Comparison of ENCODE assay signal across 27 cellular contexts in the genomic region with DNA sequence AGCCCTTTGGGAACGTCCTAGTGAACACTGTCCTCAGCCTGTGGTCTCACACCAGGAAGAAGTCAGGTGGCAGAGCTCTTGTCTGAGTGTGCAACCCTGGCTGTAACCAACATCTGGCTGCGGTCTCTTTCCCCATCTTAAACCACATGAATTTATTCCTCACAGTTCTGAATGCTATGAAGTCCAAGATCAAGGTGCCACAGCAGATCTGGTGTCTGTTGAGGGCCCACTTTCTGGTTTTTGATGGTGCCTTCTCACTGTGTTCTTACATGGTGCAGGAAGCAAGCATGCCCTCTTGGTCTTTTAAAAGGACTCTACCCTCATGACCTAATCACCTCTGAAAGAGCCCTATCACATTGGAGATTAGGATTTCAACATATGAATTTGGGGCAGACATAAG. TPM values are rescaled to one million over a fixed set of nuclear protein-coding genes. Genes with fewer than 3 reads are reported as not detected.
DNase-seq lines count a peak whose midpoint lies in the region; ATAC-seq, FAIRE-seq and TF ChIP-seq lines count a peak whose summit lies in the region.
"Had no signal": no experiment of that assay in that cellular context is flagged by ENCODE, and none has a peak within 500 bp of the region (broad histone marks: within the 10 kb centered on the region; RNA-seq: fewer than 3 reads in every experiment).

No MANE protein-coding gene starts in this region.

- no peaks in the 10 kb centered on the region for H3K9me2 ChIP-seq in GM23248 (ENCODE audit: insufficient read depth)

- H3K36me3 Mint-ChIP-seq in activated naive CD4-positive, alpha-beta T cell treated with anti-CD3 and anti-CD28 coated beads, Interleukin-2, amount 50 U/mL, for 24 hours = no peaks in the 10 kb centered on the region
- H3K36me3 Mint-ChIP-seq in activated naive CD4-positive, alpha-beta T cell treated with anti-CD3 and anti-CD28 coated beads for 36 hours (ENCODE audit: low read depth) = no peaks in the 10 kb centered on the region
- no peaks in the 10 kb centered on the region for H3K36me3 Mint-ChIP-seq in activated CD8-positive, alpha-beta T cell treated with anti-CD3 and anti-CD28 coated beads for 36 hours (ENCODE audit: low read depth)

- peak; percentile 17 for ATAC-seq in activated CD8-positive, alpha-beta T cell treated with anti-CD3 and anti-CD28 coated beads for 36 hours
- ATAC-seq in upper lobe of right lung = peak; percentile 13
- ATAC-seq: A549; stimulated activated naive B cell treated with anti-CD40 and anti-IgM and Interleukin-4, amounts not matched to agents 10 μg/mL and 1 μg/mL and 100 μg/mL, for 72 hours had no signal

- H3K9me3 ChIP-seq in upper lobe of right lung = no peaks in the 10 kb centered on the region
- H3K9me3 ChIP-seq in GM23248 (ENCODE audit: low read depth) = no peaks in the 10 kb centered on the region
- H3K9me3 ChIP-seq: A549, thyroid gland had no signal

- WGBS in GM23248 (ENCODE audit: low coverage in 1 of 2, low lambda C conversion rate in 2 of 2, missing lambda C conversion rate in 2 of 2), 2 experiments = 76 to 90% methylated on average over 2 of the region's 2 CpGs

- peaks cover 11% of the 10 kb centered on the region for H3K4me1 Mint-ChIP-seq in activated naive CD4-positive, alpha-beta T cell treated with anti-CD3 and anti-CD28 coated beads, Interleukin-2, amount 50 U/mL, for 24 hours
- no peaks in the 10 kb centered on the region for H3K4me1 Mint-ChIP-seq in activated naive CD4-positive, alpha-beta T cell treated with anti-CD3 and anti-CD28 coated beads for 36 hours (ENCODE audit: low read depth)
- H3K4me1 Mint-ChIP-seq in activated CD8-positive, alpha-beta T cell treated with anti-CD3 and anti-CD28 coated beads for 36 hours (ENCODE audit: low read depth) = peaks cover 12% of the 10 kb centered on the region

- no peaks in the 10 kb centered on the region for H4K20me1 ChIP-seq in GM23248 (ENCODE audit: insufficient read depth)

- no peaks in the 10 kb centered on the region for H3K36me3 ChIP-seq in upper lobe of right lung
- no peaks in the 10 kb centered on the region for H3K36me3 ChIP-seq in GM23248 (ENCODE audit: low read depth)
- H3K36me3 ChIP-seq: thyroid gland had no signal

- H3K4me2 ChIP-seq in GM23248 (ENCODE audit: unreplicated experiment) = no peak overlapping the region
- H3K4me2 ChIP-seq: A549 had no signal

- no peak overlapping the region for H3K4me3 Mint-ChIP-seq in activated naive CD4-positive, alpha-beta T cell treated with anti-CD3 and anti-CD28 coated beads, Interleukin-2, amount 50 U/mL, for 24 hours
- H3K4me3 Mint-ChIP-seq in activated naive CD4-positive, alpha-beta T cell treated with anti-CD3 and anti-CD28 coated beads for 36 hours = no peak overlapping the region
- no peak overlapping the region for H3K4me3 Mint-ChIP-seq in activated CD8-positive, alpha-beta T cell treated with anti-CD3 and anti-CD28 coated beads for 36 hours
- H3K4me3 Mint-ChIP-seq: stimulated activated naive B cell treated with anti-CD40 and anti-IgM and Interleukin-4, amounts not matched to agents 10 μg/mL and 1 μg/mL and 100 μg/mL, for 72 hours had no signal

- peaks cover 17% of the 10 kb centered on the region for H3K27me3 ChIP-seq in upper lobe of right lung
- H3K27me3 ChIP-seq in GM23248 (replicated peaks; ENCODE audit: insufficient read depth) = peaks cover 17% of the 10 kb centered on the region
- H3K27me3 ChIP-seq: thyroid gland had no signal

- TF ChIP-seq CTCF in activated CD8-positive, alpha-beta T cell treated with anti-CD3 and anti-CD28 coated beads for 36 hours (IDR thresholded peaks at IDR 0.05) = no peak
- no peak for TF ChIP-seq CTCF in upper lobe of right lung (IDR thresholded peaks at IDR 0.05)

- FAIRE-seq in urothelium cell line (lab: Jason Lieb, UNC) = no peak
- FAIRE-seq: A549, bronchial epithelial cell, endometrium, H54, kidney had no signal

- H3K4me3 ChIP-seq in upper lobe of right lung = no peak overlapping the region
- no peak overlapping the region for H3K4me3 ChIP-seq in GM23248
- H3K4me3 ChIP-seq: A549, coronary artery, lung, skin epidermis, thyroid gland had no signal

- CTCF ChIA-PET in activated naive CD4-positive, alpha-beta T cell treated with anti-CD3 and anti-CD28 coated beads for 36 hours (lab: Charles Lee) = interaction anchor here (0.6 kb wide), 2 partner anchors 32 to 47 kb away, joined by 3 to 6 read pairs; no protein-coding TSS in a partner anchor
- CTCF ChIA-PET in activated CD8-positive, alpha-beta T cell treated with anti-CD3 and anti-CD28 coated beads for 36 hours (lab: Charles Lee) = interaction anchor here (1.7 kb wide), 1 partner anchor 76 kb away, joined by 5 read pairs; no protein-coding TSS in a partner anchor

- H3K27ac ChIP-seq in upper lobe of right lung = no peak overlapping the region
- H3K27ac ChIP-seq in GM23248 = no peak overlapping the region
- H3K27ac ChIP-seq: A549, coronary artery, skin epidermis, thyroid gland had no signal

- H3F3A ChIP-seq in GM23248 (ENCODE audit: insufficient read depth) = no peaks in the 10 kb centered on the region

- no peaks in the 10 kb centered on the region for H3K9me3 Mint-ChIP-seq in activated naive CD4-positive, alpha-beta T cell treated with anti-CD3 and anti-CD28 coated beads, Interleukin-2, amount 50 U/mL, for 24 hours
- H3K9me3 Mint-ChIP-seq in activated naive CD4-positive, alpha-beta T cell treated with anti-CD3 and anti-CD28 coated beads for 36 hours = no peaks in the 10 kb centered on the region
- H3K9me3 Mint-ChIP-seq in activated CD8-positive, alpha-beta T cell treated with anti-CD3 and anti-CD28 coated beads for 36 hours = no peaks in the 10 kb centered on the region
- H3K9me3 Mint-ChIP-seq: activated T-helper 2 cell treated with anti-CD3 and anti-CD28 coated beads, Interferon-gamma antibody, Interleukin-2, Interleukin-4, amounts not matched to agents 10 μg/mL and 5 μg/mL and 100 μg/mL, durations not matched to agents 14 hours and 24 hours and 36 hours; stimulated activated naive B cell treated with anti-CD40 and anti-IgM and Interleukin-4, amounts not matched to agents 10 μg/mL and 1 μg/mL and 100 μg/mL, for 72 hours had no signal

- H3K79me2 ChIP-seq in GM23248 (ENCODE audit: insufficient read depth) = no peaks in the 10 kb centered on the region

- H3K9ac ChIP-seq in GM23248 = no peak overlapping the region

- no peak overlapping the region for H2AFZ ChIP-seq in GM23248

- H3K27me3 Mint-ChIP-seq in activated naive CD4-positive, alpha-beta T cell treated with anti-CD3 and anti-CD28 coated beads, Interleukin-2, amount 50 U/mL, for 24 hours = peaks cover 10% of the 10 kb centered on the region
- peaks cover 13% of the 10 kb centered on the region for H3K27me3 Mint-ChIP-seq in activated naive CD4-positive, alpha-beta T cell treated with anti-CD3 and anti-CD28 coated beads for 36 hours (ENCODE audit: low read depth)
- H3K27me3 Mint-ChIP-seq in activated CD8-positive, alpha-beta T cell treated with anti-CD3 and anti-CD28 coated beads for 36 hours = peaks cover 15% of the 10 kb centered on the region

- DNase-seq in activated naive CD4-positive, alpha-beta T cell treated with anti-CD3 and anti-CD28 coated beads for 36 hours = no peak
- DNase-seq in MV-4-11 (lab: John Stamatoyannopoulos, UW) (peak; percentile 82), upper lobe of right lung (no peak), urothelium cell line (ENCODE audit: low spot score) (no peak), GM23248 (no peak), OCI-M1 (lab: John Stamatoyannopoulos, UW) (no peak)
- DNase-seq in activated CD8-positive, alpha-beta T cell treated with anti-CD3 and anti-CD28 coated beads for 36 hours = no peak
- DNase-seq: activated CD4-positive, alpha-beta T cell treated with anti-CD3 and anti-CD28 coated beads for 4 hours; amniotic stem cell; C1 segment of cervical spinal cord; NCI-H2171; NCI-H526; nucleus accumbens; SHP77 treated with DMSO at 0.1 percent for 48 hours; stimulated activated naive B cell treated with anti-CD40 and anti-IgM and Interleukin-4, amounts not matched to agents 10 μg/mL and 1 μg/mL and 100 μg/mL, for 72 hours; T-helper 1 cell; thyroid gland had no signal

- peaks cover 8% of the 10 kb centered on the region for H3K4me1 ChIP-seq in upper lobe of right lung
- no peaks in the 10 kb centered on the region; the same call in 1 of the 2 replicates for H3K4me1 ChIP-seq in GM23248 (ENCODE audit: insufficient read depth)
- H3K4me1 ChIP-seq: A549 had no signal

- POLR2A ChIA-PET in activated CD8-positive, alpha-beta T cell treated with anti-CD3 and anti-CD28 coated beads for 36 hours (lab: Charles Lee) = interaction anchor here (1.5 kb wide), 1 partner anchor 14 kb away, joined by 3 read pairs; no protein-coding TSS in a partner anchor

- peak overlapping the region; percentile 4 for H3K27ac Mint-ChIP-seq in activated naive CD4-positive, alpha-beta T cell treated with anti-CD3 and anti-CD28 coated beads, Interleukin-2, amount 50 U/mL, for 24 hours
- H3K27ac Mint-ChIP-seq in activated naive CD4-positive, alpha-beta T cell treated with anti-CD3 and anti-CD28 coated beads for 36 hours = no peak overlapping the region
- H3K27ac Mint-ChIP-seq in activated CD8-positive, alpha-beta T cell treated with anti-CD3 and anti-CD28 coated beads for 36 hours = no peak overlapping the region
- H3K27ac Mint-ChIP-seq: activated T-helper 2 cell treated with anti-CD3 and anti-CD28 coated beads, Interferon-gamma antibody, Interleukin-2, Interleukin-4, amounts not matched to agents 10 μg/mL and 5 μg/mL and 100 μg/mL, durations not matched to agents 14 hours and 24 hours and 36 hours; stimulated activated naive B cell treated with anti-CD40 and anti-IgM and Interleukin-4, amounts not matched to agents 10 μg/mL and 1 μg/mL and 100 μg/mL, for 72 hours had no signal

- intact Hi-C loops in activated naive CD4-positive, alpha-beta T cell treated with anti-CD3 and anti-CD28 coated beads for 36 hours (cut with micrococcal nuclease) = no loop called here
- intact Hi-C loops in activated CD8-positive, alpha-beta T cell treated with anti-CD3 and anti-CD28 coated beads for 36 hours (cut with micrococcal nuclease) = no loop called here
- intact Hi-C loops in upper lobe of right lung (cut with DNase I) = no loop called here

- in situ Hi-C loops in GM23248 (cut with MboI) = no loop called here

RNA-seq across cellular contexts. Expression of gene UPB1, which starts 2.7 kb away (rescaled TPM):
- under 1 TPM in 1 of 2 experiments, not detected in 1; 0.10 TPM for total RNA-seq in activated naive CD4-positive, alpha-beta T cell treated with anti-CD3 and anti-CD28 coated beads for 36 hours
- under 1 TPM; 0.16 to 0.49 TPM for total RNA-seq in activated CD8-positive, alpha-beta T cell treated with anti-CD3 and anti-CD28 coated beads for 36 hours
- total RNA-seq in upper lobe of right lung = 1.5 TPM
- not detected in 2 replicates for total RNA-seq in GM23248 (2014; rRNA removed; shearing (Covaris generic))
- polyA plus RNA-seq in GM23248 (2016; fragmentation: Nextera tagmentation; extraction: Ambion mirVana) = not detected in 2 replicates
- total RNA-seq: bronchial epithelial cell, thyroid gland had no signal

RNA-seq across cellular contexts. Expression of gene GUCD1, which starts 57.1 kb away (rescaled TPM):
- 10 to 100 TPM; 95.8 to 96.0 TPM for total RNA-seq in activated naive CD4-positive, alpha-beta T cell treated with anti-CD3 and anti-CD28 coated beads for 36 hours
- total RNA-seq in activated CD8-positive, alpha-beta T cell treated with anti-CD3 and anti-CD28 coated beads for 36 hours = 100 to 1,000 TPM in 1 of 2 experiments, 10 to 100 TPM in 1; 99.7 to 111 TPM
- total RNA-seq in upper lobe of right lung = 148 TPM
- total RNA-seq in GM23248 (2014; rRNA removed; shearing (Covaris generic)) = 92.4 and 125 TPM in 2 replicates
- polyA plus RNA-seq in GM23248 (2016; fragmentation: Nextera tagmentation; extraction: Ambion mirVana) = 37.2 and 43.0 TPM in 2 replicates

RNA-seq across cellular contexts. Expression of gene SNRPD3, which starts 57.9 kb away (rescaled TPM):
- total RNA-seq in activated naive CD4-positive, alpha-beta T cell treated with anti-CD3 and anti-CD28 coated beads for 36 hours = 100 to 1,000 TPM; 158 to 166 TPM
- total RNA-seq in activated CD8-positive, alpha-beta T cell treated with anti-CD3 and anti-CD28 coated beads for 36 hours = 100 to 1,000 TPM; 153 to 165 TPM
- 64.5 TPM for total RNA-seq in upper lobe of right lung
- total RNA-seq in GM23248 (2014; rRNA removed; shearing (Covaris generic)) = 79.4 and 106 TPM in 2 replicates
- 108 and 109 TPM in 2 replicates for polyA plus RNA-seq in GM23248 (2016; fragmentation: Nextera tagmentation; extraction: Ambion mirVana)
